Comparison of ENCODE assay signal across 8 cellular contexts in the genomic region with DNA sequence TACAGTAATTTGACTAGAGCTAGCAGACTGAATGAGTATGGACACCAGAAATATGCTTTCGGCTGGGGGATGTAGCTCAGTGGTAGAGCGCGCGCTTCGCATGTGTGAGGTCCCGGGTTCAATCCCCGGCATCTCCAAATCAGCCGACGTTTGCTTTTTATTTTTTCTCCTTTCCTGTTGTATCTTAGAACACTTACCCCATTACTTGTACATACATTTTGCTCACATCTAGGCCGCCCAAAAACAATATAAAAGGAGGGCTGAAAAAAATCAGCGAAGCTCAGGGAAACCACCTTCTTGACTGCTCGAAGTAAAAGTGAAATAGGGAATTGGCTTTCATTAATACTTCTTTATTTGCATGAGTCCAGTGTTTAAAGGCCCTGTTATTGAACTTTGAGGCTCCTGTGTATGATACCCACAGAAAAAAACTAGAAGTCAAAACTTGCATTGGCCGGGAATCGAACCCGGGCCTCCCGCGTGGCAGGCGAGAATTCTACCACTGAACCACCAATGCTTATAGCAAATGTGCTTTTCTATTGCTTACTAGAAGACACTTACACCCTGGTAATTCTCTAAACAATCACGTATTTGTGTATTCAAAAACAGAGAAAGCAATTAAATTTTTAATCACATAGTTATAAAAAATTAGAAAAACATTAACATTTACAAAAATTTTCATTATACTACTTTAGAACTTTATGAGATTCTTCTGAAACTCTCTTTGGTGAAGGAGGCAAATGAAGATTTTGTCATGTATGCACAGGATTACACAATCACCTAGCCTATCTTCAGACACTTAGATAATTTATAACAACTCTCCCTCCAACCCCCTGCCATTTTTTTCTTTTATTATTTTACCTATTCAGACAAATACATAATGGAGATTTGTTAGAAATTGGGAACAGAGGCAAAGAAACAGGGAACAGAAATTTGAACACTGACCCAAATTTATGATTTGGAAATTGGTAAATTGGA. TPM values are rescaled to one million over a fixed set of nuclear protein-coding genes. Genes with fewer than 3 reads are reported as not detected.
DNase-seq lines count a peak whose midpoint lies in the region; ATAC-seq, FAIRE-seq and TF ChIP-seq lines count a peak whose summit lies in the region.

No MANE protein-coding gene starts in this region.

- H3K9me3 ChIP-seq in mesodermal cell (ENCODE audit: control insufficient read depth, low read length), result no peaks in the 10 kb centered on the region

- peak overlapping the region; percentile 80 for H3K27ac ChIP-seq in mesodermal cell (ENCODE audit: low read depth, low read length, severe bottlenecking)

- TF ChIP-seq CTCF in endothelial cell (IDR thresholded peaks at IDR 0.05; ENCODE audit: unreplicated experiment), result no peak

- peaks cover 7% of the 10 kb centered on the region for H3K36me3 Mint-ChIP-seq in endothelial cell (ENCODE audit: low read depth, unreplicated experiment)

- no peak for FAIRE-seq in HTR-8/SVneo (lab: Jason Lieb, UNC)

- H3K4me3 ChIP-seq in mesodermal cell (ENCODE audit: extremely low read depth, insufficient read depth, low read length, poor library complexity, severe bottlenecking), result peak overlapping the region; percentile 69

- ATAC-seq in GM21423 (IDR thresholded peaks at IDR 0.05; ENCODE audit: unreplicated experiment), result peak; percentile 59

- H3K4me1 Mint-ChIP-seq in endothelial cell (ENCODE audit: unreplicated experiment), result peaks cover 7% of the 10 kb centered on the region

- peak; percentile 73 for DNase-seq in COLO668 (lab: John Stamatoyannopoulos, UW; ENCODE audit: unreplicated experiment)
- peak; percentile 56 for DNase-seq in HTR-8/SVneo (ENCODE audit: insufficient read length, low spot score)
- peak; percentile 59 for DNase-seq in NOMO-1 treated with dmso at 0.1 percent for 144 hours (lab: John Stamatoyannopoulos, UW; ENCODE audit: unreplicated experiment)
- DNase-seq in activated CD8-positive, alpha-beta memory T cell treated with anti-CD3 and anti-CD28 coated beads, Interleukin-2, amount 50 U/mL, for 4 hours, result peak; percentile 74
- DNase-seq in endothelial cell (ENCODE audit: low spot score), result peak; percentile 69
- peak; percentile 61 for DNase-seq in stimulated activated CD8-positive, alpha-beta memory T cell treated with anti-CD3 and anti-CD28 coated beads, Interleukin-12 subunit alpha, Interleukin-12 subunit beta, amount 100 ng/mL, for 4 hours (ENCODE audit: low read depth)

- peaks cover 17% of the 10 kb centered on the region for H3K27me3 Mint-ChIP-seq in endothelial cell (ENCODE audit: unreplicated experiment)

- no peaks in the 10 kb centered on the region for H3K36me3 ChIP-seq in mesodermal cell (ENCODE audit: control insufficient read depth, insufficient read depth, low read length)

- H3K4me3 Mint-ChIP-seq in endothelial cell (ENCODE audit: unreplicated experiment), result peak overlapping the region; percentile 92

- H3K27ac Mint-ChIP-seq in endothelial cell (ENCODE audit: unreplicated experiment), result peak overlapping the region; percentile 91

- H3K9me3 Mint-ChIP-seq in endothelial cell (ENCODE audit: unreplicated experiment), result no peaks in the 10 kb centered on the region

- no peaks in the 10 kb centered on the region for H3K4me1 ChIP-seq in mesodermal cell (ENCODE audit: control insufficient read depth, insufficient read depth, low read length, poor library complexity, severe bottlenecking)

- WGBS in mesodermal cell (ENCODE audit: insufficient coverage in 2 of 2), 2 experiments, result 0% methylated on average over 9 to 14 of the region's 19 CpGs

RNA-seq across cellular contexts. Expression of a gene that starts 35.2 kb away (rescaled TPM):
- total RNA-seq in endothelial cell (ENCODE audit: unreplicated experiment), result 38.3 TPM
- 23.9 TPM for polyA plus RNA-seq in mesodermal cell (2013, experiment 1 of 2)
- polyA plus RNA-seq in mesodermal cell (2013, experiment 2 of 2), result 21.7 TPM

Comparison
In these comparisons a context has a peak if more than half of its experiments do, and no peak if none do; other contexts are left out.
1. Peak in every context shown above with its lines: DNase-seq, ATAC-seq, H3K4me3 ChIP-seq and H3K27ac ChIP-seq.